In the genomic region with DNA sequence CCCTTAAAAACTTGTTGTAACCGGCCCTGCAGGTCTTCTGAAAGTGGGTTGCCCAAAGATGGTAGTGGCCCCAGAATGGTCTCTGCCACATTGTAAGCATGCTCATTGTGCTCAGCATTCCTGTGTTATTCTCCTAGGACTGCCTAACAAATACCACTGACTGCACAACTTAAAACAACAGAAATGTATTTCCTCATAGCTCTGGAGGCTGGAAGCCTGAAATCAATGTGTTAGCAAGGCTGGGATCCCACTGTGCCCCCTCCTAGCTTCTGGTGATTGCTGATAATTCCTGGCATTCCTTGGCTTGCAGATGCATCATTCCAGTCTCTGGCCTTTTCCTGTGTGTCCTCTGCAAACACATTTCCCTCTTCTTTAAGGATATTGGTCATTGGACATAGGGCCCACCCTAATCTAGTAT, we compare ENCODE assay signal across 12 cellular contexts. TPM values are rescaled to one million over a fixed set of nuclear protein-coding genes. Genes with fewer than 3 reads are reported as not detected.
DNase-seq lines count a peak whose midpoint lies in the region; ATAC-seq and TF ChIP-seq lines count a peak whose summit lies in the region.
"Had no signal": no experiment of that assay in that cellular context is flagged by ENCODE, and none has a peak within 500 bp of the region (broad histone marks: within the 10 kb centered on the region; RNA-seq: fewer than 3 reads in every experiment).

No MANE protein-coding gene starts in this region.

- H3K4me3 ChIP-seq in PC-9, result no peak overlapping the region
- H3K4me3 ChIP-seq in foreskin fibroblast (ENCODE audit: low read depth in 1 of 2, low read length in 2 of 2), result no peak overlapping the region
- H3K4me3 ChIP-seq in testis, result no peak overlapping the region

- H3K79me2 ChIP-seq in PC-9 (ENCODE audit: low read depth), result no peaks in the 10 kb centered on the region

- H3K4me1 Mint-ChIP-seq in neural crest cell, result peaks cover 25% of the 10 kb centered on the region

- DNase-seq in EH (ENCODE audit: low read depth) (peak; percentile 97), PC-9 (peak; percentile 31 to 45), fibroblast of peridontal ligament (ENCODE audit: extremely low read depth) (peak; percentile 88), neural crest cell (ENCODE audit: low read depth, low spot score) (no peak), foreskin fibroblast (no peak), AML-193 (lab: John Stamatoyannopoulos, UW) (no peak), testis (no peak)
- DNase-seq: activated T-cell treated with anti-CD3 and anti-CD28 coated beads for 4 hours, NCI-H2107, WERI-Rb-1 had no signal

- peaks cover 22% of the 10 kb centered on the region for H3K4me1 ChIP-seq in PC-9 (replicated peaks; ENCODE audit: insufficient read depth)
- H3K4me1 ChIP-seq in testis, result peaks cover 16% of the 10 kb centered on the region

- no peaks in the 10 kb centered on the region for H3K36me3 Mint-ChIP-seq in neural crest cell (ENCODE audit: low read depth)

- H3K4me3 Mint-ChIP-seq in neural crest cell, result peak overlapping the region; percentile 90

- no peak for TF ChIP-seq POLR2A in testis (IDR thresholded peaks at IDR 0.05)

- 70 to 83% methylated on average over 1 of the region's 1 CpG for WGBS in testis, 2 donors

- peaks cover 9% of the 10 kb centered on the region; the same call in 1 of the 2 replicates for H3F3A ChIP-seq in PC-9 (ENCODE audit: insufficient read depth, low read depth)

- H3K27me3 Mint-ChIP-seq in neural crest cell (ENCODE audit: low read depth), result peaks cover 48% of the 10 kb centered on the region

- intact Hi-C loops in PC-9 (cut with micrococcal nuclease; ENCODE audit: unreplicated experiment), result loop anchor here (10.0 kb wide), 1 partner anchor 291 kb away; a partner anchor contains a TSS
- intact Hi-C loops in testis (cut with DNase I; ENCODE audit: low total_unique reads), result no loop called here

- no peaks in the 10 kb centered on the region for H3K36me3 ChIP-seq in PC-9 (ENCODE audit: low read depth)
- no peaks in the 10 kb centered on the region for H3K36me3 ChIP-seq in testis (ENCODE audit: low read depth, missing control alignments)
- H3K36me3 ChIP-seq: WERI-Rb-1 had no signal

- no peak for ATAC-seq in HG03442 (IDR thresholded peaks at IDR 0.05; ENCODE audit: unreplicated experiment)

- BruUV-seq in PC-9 (replicated peaks; lab: Mats Ljungman, UMichigan), result no TSS peak

- H3K27me3 ChIP-seq in PC-9 (ENCODE audit: insufficient read depth, low read depth) (no peaks in the 10 kb centered on the region), testis (no peaks in the 10 kb centered on the region)

- POLR2A ChIA-PET in PC-9 (lab: Charles Lee; ENCODE audit: unreplicated experiment), result interaction anchor here (0.8 kb wide), 2 partner anchors 19 to 322 kb away, joined by 5 read pairs; no protein-coding TSS in a partner anchor

- H3K27ac ChIP-seq in PC-9, result no peak overlapping the region
- no peak overlapping the region for H3K27ac ChIP-seq in testis
- H3K27ac ChIP-seq: KMS-11, WERI-Rb-1 had no signal

- H2AFZ ChIP-seq in PC-9, result no peak overlapping the region

- TF ChIP-seq CTCF in PC-9 (conservative IDR thresholded peaks at IDR 0.05) (no peak), neural crest cell (conservative IDR thresholded peaks at IDR 0.05) (no peak), foreskin fibroblast (IDR thresholded peaks at IDR 0.05; ENCODE audit: low read depth, low read length) (no peak), testis (IDR thresholded peaks at IDR 0.05) (no peak)

- H3K9me3 ChIP-seq in PC-9 (ENCODE audit: insufficient read depth, low read depth) (no peaks in the 10 kb centered on the region), testis (no peaks in the 10 kb centered on the region)

- no peaks in the 10 kb centered on the region for H3K9me2 ChIP-seq in PC-9 (ENCODE audit: insufficient read depth)

- no peak overlapping the region for H3K27ac Mint-ChIP-seq in neural crest cell (ENCODE audit: unreplicated experiment)

- no peaks in the 10 kb centered on the region for H4K20me1 ChIP-seq in PC-9 (ENCODE audit: insufficient read depth)

- H3K4me2 ChIP-seq in PC-9, result no peak overlapping the region
- H3K4me2 ChIP-seq: KMS-11 had no signal

- CTCF ChIA-PET in PC-9 (lab: Charles Lee), result no interaction called here

- H3K9me3 Mint-ChIP-seq in neural crest cell, result no peaks in the 10 kb centered on the region

RNA-seq across cellular contexts. Expression of a gene that starts 3.4 kb away (rescaled TPM):
- total RNA-seq in PC-9 (2021) (1.1 and 1.4 TPM in 2 replicates), neural crest cell (0.39 and 0.56 TPM in 2 replicates), testis (1 to 10 TPM; 1.8 to 2.7 TPM)
- 2.8 TPM for polyA plus RNA-seq in testis (ENCODE audit: insufficient read depth, low read depth, low replicate concordance)

Comparison
In these comparisons a context has a peak if more than half of its experiments do, and no peak if none do; other contexts are left out.
1. DNase-seq: peak in EH (single experiment), PC-9 (2 of 2) and fibroblast of peridontal ligament (single experiment); none in neural crest cell (single experiment), foreskin fibroblast (0 of 2), AML-193 (0 of 2) and testis (single experiment).